2 cellular contexts compared by ENCODE assay signal in genomic region chr4:48491514-48492176, GRCh38.
TF ChIP-seq lines count a peak whose summit lies in the region.

No MANE protein-coding gene starts in this region.

TF ChIP-seq in GM23338, 12 proteins besides CTCF, POLR2A, EP300 and RAD21 (continued from another document):
- TF ChIP-seq ETS1 (IDR thresholded peaks at IDR 0.05) (no peak), ZNF331 (CRISPR knock-in tag; IDR thresholded peaks at IDR 0.05; ENCODE audit: low read depth) (no peak), ZNF114 (CRISPR knock-in tag; IDR thresholded peaks at IDR 0.05) (no peak), NANOG (IDR thresholded peaks at IDR 0.05; ENCODE audit: borderline replicate concordance) (no peak), CREB1 (CRISPR knock-in tag; IDR thresholded peaks at IDR 0.05; ENCODE audit: low read depth) (no peak), EZH2phosphoT487 (IDR thresholded peaks at IDR 0.05; ENCODE audit: unreplicated experiment) (peak; percentile 2), EZH2 (IDR thresholded peaks at IDR 0.05; ENCODE audit: low read depth, unreplicated experiment) (peak; percentile 69)

TF ChIP-seq in neural cell, 6 proteins besides CTCF, POLR2A, EP300 and RAD21 (continued from another document):
- TF ChIP-seq REST (IDR thresholded peaks at IDR 0.05; ENCODE audit: borderline replicate concordance) (no peak), EZH2 (IDR thresholded peaks at IDR 0.05; ENCODE audit: borderline replicate concordance, insufficient read depth, low read length, poor library complexity, severe bottlenecking) (no peak), POLR2AphosphoS5 (IDR thresholded peaks at IDR 0.05) (no peak), MXI1 (conservative IDR thresholded peaks at IDR 0.05; ENCODE audit: poor library complexity, severe bottlenecking) (no peak), SMC3 (conservative IDR thresholded peaks at IDR 0.05; ENCODE audit: poor library complexity) (no peak)
TF ChIP-seq in neural cell: peak in this region for 0.
